8 cellular contexts compared by ENCODE assay signal in the genomic region with DNA sequence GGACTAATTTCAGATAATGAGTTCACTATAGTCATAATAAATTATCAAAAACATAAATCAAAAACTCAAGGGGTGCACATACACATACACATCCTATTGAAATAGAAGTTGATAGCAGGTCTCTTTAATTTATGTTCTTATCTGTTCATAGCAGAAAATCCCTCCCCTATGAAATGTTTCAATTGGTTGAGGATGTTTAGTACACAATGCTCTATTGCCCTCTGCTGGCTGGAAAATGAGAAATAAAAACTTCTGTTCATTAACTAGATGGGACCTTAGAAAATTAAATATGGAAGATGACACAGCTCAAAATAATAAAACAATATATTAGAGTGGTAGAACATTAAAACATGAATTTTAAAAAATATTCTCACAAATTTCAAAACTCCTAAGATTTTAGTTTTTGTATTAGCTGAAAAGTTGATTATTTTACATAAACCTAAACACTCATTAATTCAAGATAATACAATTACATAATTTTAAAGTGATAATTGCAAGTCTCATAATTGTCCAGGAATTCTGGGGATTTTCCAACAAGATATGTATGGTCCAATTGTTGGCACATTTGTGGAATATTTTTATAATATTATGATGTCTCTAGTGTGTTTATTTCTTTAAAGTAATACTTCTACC.
A peak's percentile ranks its signal among the peaks of the same experiment; 100 is the strongest.
DNase-seq lines count a peak whose midpoint lies in the region; ATAC-seq, FAIRE-seq and TF ChIP-seq lines count a peak whose summit lies in the region.

No MANE protein-coding gene starts in this region.

- DNase-seq in heart right ventricle (peak in 1 of 2 donors; percentile 23), right atrium auricular region (ENCODE audit: low spot score) (no peak), IMR-90 (peak; percentile 67), RCC 7860 (ENCODE audit: low spot score) (peak; percentile 37), esophagus squamous epithelium (lab: John Stamatoyannopoulos, UW) (no peak), sciatic nerve (ENCODE audit: low spot score) (no peak), putamen (ENCODE audit: low spot score) (no peak)

- no peak overlapping the region for H2BK5ac ChIP-seq in IMR-90 (ENCODE audit: low read depth, low read length, poor library complexity, severe bottlenecking)

- H4K91ac ChIP-seq in IMR-90 (ENCODE audit: insufficient read depth, low read depth, low read length) = no peak overlapping the region

- no peak overlapping the region for H3K56ac ChIP-seq in IMR-90 (ENCODE audit: extremely low read depth, insufficient read depth, low read length)

- H4K20me1 ChIP-seq in IMR-90 (ENCODE audit: insufficient read depth, low read length) = no peaks in the 10 kb centered on the region

- ATAC-seq in heart right ventricle (no peak), IMR-90 (ENCODE audit: low read depth) (peak; percentile 52; the same call in 1 of the 2 replicates), sciatic nerve (peak; percentile 38), GM18520 (IDR thresholded peaks at IDR 0.05; ENCODE audit: unreplicated experiment) (no peak)

- H4K8ac ChIP-seq in IMR-90 (ENCODE audit: low read depth in 2 of 2, low read length in 2 of 2) = no peak overlapping the region

- H2AK5ac ChIP-seq in IMR-90 (ENCODE audit: low read depth, low read length) = no peak overlapping the region

- dilution Hi-C loops in IMR-90 (cut with HindIII; ENCODE audit: low sequenced_read_pairs, unreplicated experiment) = no loop called here

- H2AFZ ChIP-seq in IMR-90 (replicated peaks; ENCODE audit: low read length, poor library complexity) = no peak overlapping the region

- BruUV-seq in IMR-90 (replicated peaks; lab: Mats Ljungman, UMichigan) = no TSS peak

- H3K23ac ChIP-seq in IMR-90 (ENCODE audit: low read depth, low read length) = no peak overlapping the region

- no peak overlapping the region for H3K9ac ChIP-seq in IMR-90 (ENCODE audit: low read depth, low read length)

- peak; percentile 84 for FAIRE-seq in RCC 7860 (lab: Jason Lieb, UNC)

- peak; percentile 19 to 67 (median 56) for TF ChIP-seq CTCF in heart right ventricle (IDR thresholded peaks at IDR 0.05)
- TF ChIP-seq CTCF in right atrium auricular region (IDR thresholded peaks at IDR 0.05) = peak in 1 of 2 donors; percentile 65
- TF ChIP-seq CTCF in IMR-90 (conservative IDR thresholded peaks at IDR 0.05; ENCODE audit: low read depth, low read length) = peak; percentile 69
- TF ChIP-seq CTCF in esophagus squamous epithelium (IDR thresholded peaks at IDR 0.05) = peak in 5 of 6 experiments; percentile 59 to 75 (median 63)

- H2BK15ac ChIP-seq in IMR-90 (ENCODE audit: low read depth, low read length) = no peak overlapping the region

- no peak overlapping the region for H3K4ac ChIP-seq in IMR-90 (ENCODE audit: low read depth, low read length)

- H3K27ac ChIP-seq in heart right ventricle (no peak overlapping the region), right atrium auricular region (no peak overlapping the region), IMR-90 (ENCODE audit: insufficient read depth, low read length) (no peak overlapping the region), esophagus squamous epithelium (no peak overlapping the region)

- H3K9me3 ChIP-seq in heart right ventricle (no peaks in the 10 kb centered on the region), right atrium auricular region (no peaks in the 10 kb centered on the region), IMR-90 (ENCODE audit: control insufficient read depth, insufficient read depth, low read length) (no peaks in the 10 kb centered on the region), esophagus squamous epithelium (no peaks in the 10 kb centered on the region)

- peak; percentile 79 for TF ChIP-seq RAD21 in IMR-90 (IDR thresholded peaks at IDR 0.05; ENCODE audit: low read length)

- H3K14ac ChIP-seq in IMR-90 (replicated peaks; ENCODE audit: low read depth, low read length) = no peak overlapping the region

- H3K79me1 ChIP-seq in IMR-90 (ENCODE audit: low read depth in 1 of 2, low read length in 2 of 2) = no peaks in the 10 kb centered on the region

- POLR2A ChIA-PET in IMR-90 (lab: Charles Lee; ENCODE audit: unreplicated experiment) = no interaction called here

- no peak overlapping the region for H2AK9ac ChIP-seq in IMR-90 (replicated peaks; ENCODE audit: low read depth, low read length, poor library complexity)

- H3K27me3 ChIP-seq in heart right ventricle = no peaks in the 10 kb centered on the region
- no peaks in the 10 kb centered on the region for H3K27me3 ChIP-seq in right atrium auricular region
- no peaks in the 10 kb centered on the region for H3K27me3 ChIP-seq in IMR-90 (ENCODE audit: control insufficient read depth, insufficient read depth, low read length)
- H3K27me3 ChIP-seq in esophagus squamous epithelium = no peaks in the 10 kb centered on the region

- no peak overlapping the region for H2BK120ac ChIP-seq in IMR-90 (ENCODE audit: low read depth, low read length)

- H3K4me1 ChIP-seq in heart right ventricle (no peaks in the 10 kb centered on the region), right atrium auricular region (no peaks in the 10 kb centered on the region), IMR-90 (ENCODE audit: control insufficient read depth, insufficient read depth, low read length) (peaks cover 2% of the 10 kb centered on the region; the same call in 1 of the 2 replicates), esophagus squamous epithelium (no peaks in the 10 kb centered on the region)

- H3K9me1 ChIP-seq in IMR-90 (ENCODE audit: insufficient read depth, low read length) = no peaks in the 10 kb centered on the region

- H3K4me2 ChIP-seq in IMR-90 (ENCODE audit: low read depth, low read length) = no peak overlapping the region

- no peak overlapping the region for H2BK20ac ChIP-seq in IMR-90 (ENCODE audit: low read depth, low read length)

- intact Hi-C loops in heart right ventricle (cut with DNase I) = loop anchor here in 8 of 10 donors (2.0 to 5.0 kb wide), 4 partner anchors 371 to 376 kb away; no protein-coding TSS in a partner anchor
- intact Hi-C loops in IMR-90 (cut with micrococcal nuclease) = loop anchor here (1.0 to 5.0 kb wide), 3 partner anchors 328 to 464 kb away; no protein-coding TSS in a partner anchor
- intact Hi-C loops in esophagus squamous epithelium (cut with DNase I) = loop anchor here (5.0 kb wide), 1 partner anchor 371 kb away; no protein-coding TSS in a partner anchor
- intact Hi-C loops in sciatic nerve (cut with DNase I) = no loop called here

- H4K5ac ChIP-seq in IMR-90 (ENCODE audit: low read depth, low read length) = no peak overlapping the region

- CTCF ChIA-PET in IMR-90 (lab: Yijun Ruan, JAX) = interaction anchor here (0.7 to 1.3 kb wide), 4 partner anchors 14 to 375 kb away, joined by 3 read pairs; no protein-coding TSS in a partner anchor

- no peak overlapping the region for H3K18ac ChIP-seq in IMR-90 (ENCODE audit: low read depth, low read length)

- H3K36me3 ChIP-seq in heart right ventricle (no peaks in the 10 kb centered on the region), right atrium auricular region (no peaks in the 10 kb centered on the region), IMR-90 (ENCODE audit: control insufficient read depth, insufficient read depth, low read length) (no peaks in the 10 kb centered on the region), esophagus squamous epithelium (no peaks in the 10 kb centered on the region)

- TF ChIP-seq POLR2A in IMR-90 (IDR thresholded peaks at IDR 0.05; ENCODE audit: low read depth, low read length) (no peak), esophagus squamous epithelium (IDR thresholded peaks at IDR 0.05) (no peak)

- in situ Hi-C loops in IMR-90 (cut with MboI; ENCODE audit: low sequenced_read_pairs) = loop anchor here (25.0 kb wide), 2 partner anchors 771 to 1721 kb away; no protein-coding TSS in a partner anchor

- no peak overlapping the region for H3K4me3 ChIP-seq in heart right ventricle
- no peak overlapping the region for H3K4me3 ChIP-seq in right atrium auricular region
- H3K4me3 ChIP-seq in IMR-90 (ENCODE audit: insufficient read depth, low read depth, low read length) = no peak overlapping the region
- no peak overlapping the region for H3K4me3 ChIP-seq in esophagus squamous epithelium

TF ChIP-seq in IMR-90, 13 proteins besides CTCF, POLR2A, EP300 and RAD21:
- no peak for TF ChIP-seq CHD1 (IDR thresholded peaks at IDR 0.05; ENCODE audit: low read depth, low read length)
- TF ChIP-seq SMC3 (IDR thresholded peaks at IDR 0.05; ENCODE audit: low read depth, low read length) = peak; percentile 80
- TF ChIP-seq CEBPB (IDR thresholded peaks at IDR 0.05; ENCODE audit: low read depth, low read length) = no peak
- TF ChIP-seq MAZ (IDR thresholded peaks at IDR 0.05; ENCODE audit: borderline replicate concordance, low read depth, low read length) = no peak
- TF ChIP-seq, protein P1, sequence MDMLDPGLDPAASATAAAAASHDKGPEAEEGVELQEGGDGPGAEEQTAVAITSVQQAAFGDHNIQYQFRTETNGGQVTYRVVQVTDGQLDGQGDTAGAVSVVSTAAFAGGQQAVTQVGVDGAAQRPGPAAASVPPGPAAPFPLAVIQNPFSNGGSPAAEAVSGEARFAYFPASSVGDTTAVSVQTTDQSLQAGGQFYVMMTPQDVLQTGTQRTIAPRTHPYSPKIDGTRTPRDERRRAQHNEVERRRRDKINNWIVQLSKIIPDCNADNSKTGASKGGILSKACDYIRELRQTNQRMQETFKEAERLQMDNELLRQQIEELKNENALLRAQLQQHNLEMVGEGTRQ (IDR thresholded peaks at IDR 0.05; ENCODE audit: low read depth, low read length) = no peak
- no peak for TF ChIP-seq RCOR1 (IDR thresholded peaks at IDR 0.05; ENCODE audit: insufficient replicate concordance, low read length)

Comparison
In these comparisons a context has a peak if more than half of its experiments do, and no peak if none do; other contexts are left out.
1. ATAC-seq: peak in IMR-90 (single experiment) and sciatic nerve (single experiment); none in heart right ventricle (0 of 8) and GM18520 (single experiment).
2. DNase-seq: peak in IMR-90 (single experiment) and RCC 7860 (single experiment); none in right atrium auricular region (single experiment), esophagus squamous epithelium (single experiment), sciatic nerve (single experiment) and putamen (single experiment).